Comparison of ENCODE assay signal across 8 cellular contexts in the genomic region with DNA sequence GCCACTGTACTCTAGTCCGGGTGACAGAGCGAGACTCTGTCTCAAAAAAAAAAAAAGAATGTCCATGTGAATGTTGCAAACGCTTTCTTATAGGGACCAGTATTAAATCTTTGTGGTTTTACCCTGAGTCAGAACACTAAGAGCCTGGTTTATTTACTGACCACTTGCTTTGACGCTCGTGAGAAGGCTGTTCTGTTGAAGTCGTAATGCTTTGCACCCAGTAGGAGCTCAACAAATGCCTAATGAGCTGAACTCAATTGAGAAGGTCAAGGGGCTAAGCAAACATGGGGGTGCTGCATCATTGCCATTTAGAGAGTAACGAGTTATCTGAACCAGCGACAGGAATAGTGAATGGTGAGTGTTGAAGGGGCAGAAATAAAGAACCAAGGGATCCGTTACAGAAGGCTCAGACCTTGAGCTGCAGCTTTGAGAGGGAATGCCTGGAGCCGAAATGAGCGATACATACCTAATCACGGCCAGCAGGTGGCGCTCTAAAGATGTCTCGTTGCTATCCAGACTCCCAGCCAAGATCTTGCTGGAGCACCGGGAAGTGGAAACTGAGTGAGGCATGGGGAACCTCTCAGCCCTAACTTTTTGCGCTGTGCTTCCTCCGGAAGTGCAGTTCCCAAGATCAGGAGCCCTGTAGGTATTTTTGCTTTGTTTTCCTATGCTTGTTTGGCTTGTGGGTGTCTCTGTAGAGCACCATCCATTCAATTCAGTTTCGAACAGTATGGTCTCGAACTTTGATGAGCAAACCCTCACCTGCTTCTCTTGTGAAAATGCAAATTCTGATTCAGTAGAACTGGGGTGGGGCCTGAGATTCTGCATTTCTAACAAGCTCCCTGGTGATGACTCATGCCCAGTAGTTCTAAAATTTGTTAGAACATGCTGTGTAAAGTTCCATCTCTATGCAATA. TPM values are rescaled to one million over a fixed set of nuclear protein-coding genes. Genes with fewer than 3 reads are reported as not detected.
DNase-seq lines count a peak whose midpoint lies in the region; ATAC-seq and TF ChIP-seq lines count a peak whose summit lies in the region.

No MANE protein-coding gene starts in this region.

- no peaks in the 10 kb centered on the region for H3K4me1 Mint-ChIP-seq in osteocyte (ENCODE audit: unreplicated experiment)

- no peaks in the 10 kb centered on the region for H3K36me3 ChIP-seq in thoracic aorta

- H3K9me3 ChIP-seq in thoracic aorta: no peaks in the 10 kb centered on the region

- peaks cover 4 to 5% of the 10 kb centered on the region in 2 donors for H3K4me1 ChIP-seq in thoracic aorta (ENCODE audit: control insufficient read depth in 1 of 2, low read depth in 2 of 2)

- no peak overlapping the region for H3K4me3 Mint-ChIP-seq in osteocyte (ENCODE audit: unreplicated experiment)

- H3K9me3 Mint-ChIP-seq in osteocyte (ENCODE audit: unreplicated experiment): no peaks in the 10 kb centered on the region

- TF ChIP-seq CTCF in osteocyte (IDR thresholded peaks at IDR 0.05) (peak; percentile 87), thoracic aorta (IDR thresholded peaks at IDR 0.05) (peak; percentile 87)

- H3K36me3 Mint-ChIP-seq in osteocyte (ENCODE audit: unreplicated experiment): no peaks in the 10 kb centered on the region

- ATAC-seq in thoracic aorta (ENCODE audit: insufficient number of reproducible peaks, low FRiP score, low read depth) (peak; percentile 95), GM18498 (IDR thresholded peaks at IDR 0.05; ENCODE audit: unreplicated experiment) (no peak)

- peak overlapping the region; percentile 37 for H3K4me3 ChIP-seq in thoracic aorta

- no peaks in the 10 kb centered on the region for H3K27me3 ChIP-seq in thoracic aorta (replicated peaks; ENCODE audit: insufficient read depth)

- no peak overlapping the region for H3K27ac ChIP-seq in thoracic aorta

- DNase-seq in ELF-1 (ENCODE audit: low read depth, low spot score) (peak; percentile 94), MV-4-11 (lab: John Stamatoyannopoulos, UW) (peak; percentile 70), SK-N-DZ (ENCODE audit: low spot score) (peak; percentile 84), globus pallidus (ENCODE audit: low spot score) (peak; percentile 83), osteocyte (ENCODE audit: extremely low spot score, unreplicated experiment) (peak; percentile 94), thoracic aorta (ENCODE audit: low spot score) (peak; percentile 65)
- DNase-seq in activated naive CD4-positive, alpha-beta T cell treated with Interleukin-2 at 50 U/mL for 16 hours: peak; percentile 79

- peaks cover 6% of the 10 kb centered on the region for H3K27me3 Mint-ChIP-seq in osteocyte (ENCODE audit: unreplicated experiment)

- H3K27ac Mint-ChIP-seq in osteocyte (ENCODE audit: unreplicated experiment): no peak overlapping the region

RNA-seq across cellular contexts. Expression of a gene that starts 12.6 kb away (rescaled TPM):
- polyA plus RNA-seq in SK-N-DZ (2014; cell fraction: cytosol; rRNA removed): 0.21 TPM in 1 of 2 replicates, not detected in the other
- 0.81 TPM in 1 of 2 replicates, not detected in the other for polyA plus RNA-seq in SK-N-DZ (2014; cell fraction: nucleus; rRNA removed)
- total RNA-seq in osteocyte (not detected in 2 replicates), thoracic aorta (under 1 TPM in 1 of 2 donors, not detected in 1; 0.56 TPM)

RNA-seq across cellular contexts. Expression of a gene that starts 25.5 kb away (rescaled TPM):
- polyA plus RNA-seq in SK-N-DZ (2014; cell fraction: cytosol; rRNA removed): 23.3 and 28.6 TPM in 2 replicates
- 18.4 and 32.4 TPM in 2 replicates for polyA plus RNA-seq in SK-N-DZ (2014; cell fraction: nucleus; rRNA removed)
- 68.2 and 74.2 TPM in 2 replicates for total RNA-seq in osteocyte
- 100 to 1,000 TPM; 110 to 113 TPM for total RNA-seq in thoracic aorta

RNA-seq across cellular contexts. Expression of a gene that starts 27.2 kb away (rescaled TPM):
- polyA plus RNA-seq in SK-N-DZ (2014; cell fraction: cytosol; rRNA removed): 9,066 and 9,623 TPM in 2 replicates
- 5,950 and 8,545 TPM in 2 replicates for polyA plus RNA-seq in SK-N-DZ (2014; cell fraction: nucleus; rRNA removed)
- total RNA-seq in osteocyte: 1,600 and 1,654 TPM in 2 replicates
- 1,000 to 10,000 TPM; 1,235 to 1,884 TPM for total RNA-seq in thoracic aorta
